ENCODE assay signal across 20 cellular contexts in the genomic region with DNA sequence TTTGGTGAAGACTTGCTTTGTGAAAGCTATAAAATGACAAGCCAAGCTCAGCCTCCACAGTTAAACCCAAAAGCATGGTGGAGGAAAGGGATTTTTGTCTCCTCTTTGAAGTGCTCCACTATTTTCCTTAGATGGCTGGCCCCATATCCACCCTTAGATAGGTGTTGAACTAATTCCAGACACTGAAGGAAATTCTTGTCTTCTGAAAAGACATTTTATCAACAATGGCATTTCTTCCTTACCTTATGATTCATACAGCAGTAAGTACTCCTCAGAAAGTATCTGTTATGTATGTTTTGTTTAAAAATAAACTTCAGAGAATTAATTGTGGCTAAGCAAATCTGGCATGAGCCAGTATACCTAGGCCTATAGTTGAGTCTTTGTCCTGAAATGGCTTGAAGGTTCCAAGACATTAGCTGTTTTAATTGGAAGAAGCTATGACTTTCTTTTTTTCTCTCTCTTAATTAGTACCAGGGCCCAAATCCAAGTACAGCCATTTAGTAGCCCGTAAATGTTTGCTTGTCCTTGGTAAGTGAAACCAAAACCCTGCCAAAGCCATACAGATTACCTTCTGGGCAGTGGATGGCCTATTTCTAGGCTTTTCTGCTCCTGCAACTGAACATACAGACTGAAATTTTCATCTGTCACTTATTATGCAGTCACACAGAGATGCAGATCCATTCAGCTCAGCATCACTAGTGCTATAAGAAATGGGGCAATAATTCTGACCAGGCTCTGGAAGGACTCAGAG. TPM values are rescaled to one million over a fixed set of nuclear protein-coding genes. Genes with fewer than 3 reads are reported as not detected.
"Had no signal": no experiment of that assay in that cellular context is flagged by ENCODE, and none has a peak within 500 bp of the region (broad histone marks: within the 10 kb centered on the region; RNA-seq: fewer than 3 reads in every experiment).

No MANE protein-coding gene starts in this region.

- H3K36me3 ChIP-seq: left lung, ovary, suprapubic skin had no signal

- FAIRE-seq: endometrium, keratinocyte had no signal

- H3K4me3 ChIP-seq: dorsolateral prefrontal cortex, left lung, ovary, suprapubic skin had no signal

- ATAC-seq: activated CD4-positive, CD25-positive, alpha-beta regulatory T cell treated with anti-CD3 and anti-CD28 coated beads, Interleukin-2, amount 50 U/mL, for 24 hours; activated CD8-positive, alpha-beta memory T cell treated with anti-CD3 and anti-CD28 coated beads, Interleukin-2, amount 10 ng/mL, durations not matched to agents 7 days and 5 days; activated naive CD4-positive, alpha-beta T cell treated with anti-CD3 and anti-CD28 coated beads, Interleukin-2, amount 50 U/mL, for 72 hours; esophagus mucosa; sciatic nerve had no signal

- H3K27me3 ChIP-seq: dorsolateral prefrontal cortex, left lung, ovary, suprapubic skin had no signal

- H3K9me3 ChIP-seq: left lung, ovary had no signal

- H3K27ac ChIP-seq: left lung, ovary, suprapubic skin had no signal

- DNase-seq: activated CD4-positive, alpha-beta T cell treated with anti-CD3 and anti-CD28 coated beads, Interleukin-2, amount 50 U/mL, for 4 hours; activated CD8-positive, alpha-beta memory T cell treated with anti-CD3 and anti-CD28 coated beads, Interleukin-2, amount 10 ng/mL, durations not matched to agents 7 days and 5 days; activated effector memory CD4-positive, alpha-beta T cell treated with Interleukin-2 at 50 U/mL for 16 hours; activated T-cell treated with anti-CD3 and anti-CD28 coated beads, Interleukin-2, amount 50 U/mL, for 24 hours; dorsolateral prefrontal cortex; hippocampal formation; left lung; naive B cell; ovary had no signal

- H3K4me1 ChIP-seq: left lung, suprapubic skin had no signal

RNA-seq across cellular contexts. Expression of gene BFSP2, which starts 5.1 kb away (rescaled TPM):
- total RNA-seq: activated naive CD4-positive, alpha-beta T cell treated with anti-CD3 and anti-CD28 coated beads, Interleukin-2, amount 50 U/mL, for 72 hours; chondrocyte; esophagus mucosa; fibroblast of villous mesenchyme; glomerular endothelial cell; left lung; mononuclear cell; ovary; sciatic nerve had no signal
- polyA plus RNA-seq: keratinocyte, ovary had no signal
